In the genomic region with DNA sequence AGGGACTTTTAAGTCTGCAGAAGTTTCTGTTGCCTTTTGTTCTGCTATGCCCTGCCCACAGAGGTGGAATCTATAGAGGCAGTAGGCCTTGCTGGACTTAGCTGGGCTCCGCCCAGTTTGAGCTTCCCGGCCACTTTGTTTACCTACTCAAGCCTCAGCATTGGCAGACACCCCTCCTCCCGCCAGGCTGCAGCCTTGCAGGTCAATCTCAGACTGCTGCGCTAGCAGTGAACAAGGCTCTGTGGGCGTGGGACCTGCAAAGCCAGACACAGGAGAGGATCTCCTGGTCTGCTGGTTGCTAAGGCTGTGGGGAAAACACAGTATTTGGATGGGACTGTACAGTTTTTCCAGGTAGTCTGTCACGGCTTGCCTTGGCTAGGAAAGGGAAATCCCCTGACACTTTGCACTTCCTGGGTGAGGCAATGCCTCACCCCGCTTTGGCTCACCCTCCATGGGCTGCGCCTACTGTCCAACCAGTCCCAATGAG, we compare ENCODE assay signal across 17 cellular contexts. TPM values are rescaled to one million over a fixed set of nuclear protein-coding genes. Genes with fewer than 3 reads are reported as not detected.
DNase-seq lines count a peak whose midpoint lies in the region; ATAC-seq and TF ChIP-seq lines count a peak whose summit lies in the region.
"Had no signal": no experiment of that assay in that cellular context is flagged by ENCODE, and none has a peak within 500 bp of the region (broad histone marks: within the 10 kb centered on the region; RNA-seq: fewer than 3 reads in every experiment).

No MANE protein-coding gene starts in this region.

- CTCF ChIA-PET in Caco-2 (lab: Charles Lee), result interaction anchor here (0.6 kb wide), 1 partner anchor 214 kb away, joined by 3 read pairs; no protein-coding TSS in a partner anchor

- WGBS in endodermal cell (ENCODE audit: insufficient coverage in 1 of 2, insufficient read length in 1 of 2), 2 experiments, result 54 to 57% methylated on average over 6 to 8 of the region's 8 CpGs

- no peak overlapping the region for H3K27ac ChIP-seq in endodermal cell (ENCODE audit: low read depth, low read length)
- H3K27ac ChIP-seq in lower lobe of right lung, result no peak overlapping the region
- H3K27ac ChIP-seq in effector memory CD4-positive, alpha-beta T cell (ENCODE audit: insufficient read depth, low read length, poor library complexity, severe bottlenecking), result no peak overlapping the region
- H3K27ac ChIP-seq: prostate gland, thoracic aorta had no signal

- no TSS peak for BruUV-seq in Caco-2 (replicated peaks; lab: Mats Ljungman, UMichigan)

- no peak for TF ChIP-seq CTCF in Caco-2 (IDR thresholded peaks at IDR 0.05; ENCODE audit: insufficient read depth in 1 of 2, low read depth in 1 of 2, low read length in 1 of 2, severe bottlenecking in 1 of 2, unreplicated experiment in 1 of 2)
- TF ChIP-seq CTCF in LNCaP clone FGC (IDR thresholded peaks at IDR 0.05; ENCODE audit: control insufficient read depth, extremely low read depth, insufficient read depth), result no peak
- TF ChIP-seq CTCF in endodermal cell (conservative IDR thresholded peaks at IDR 0.05), result peak; percentile 25
- TF ChIP-seq CTCF in lower lobe of right lung (IDR thresholded peaks at IDR 0.05), result no peak

- POLR2A ChIA-PET in Caco-2 (lab: Charles Lee), result no interaction called here

- DNase-seq in Caco-2 (peak; percentile 63 to 73), LNCaP clone FGC (ENCODE audit: low read depth) (peak; percentile 38), endodermal cell (peak; percentile 92), lower lobe of right lung (peak; percentile 62), UCSD-AML1 (lab: John Stamatoyannopoulos, UW; ENCODE audit: unreplicated experiment) (no peak), NCI-H2171 treated with DMSO at 0.1 percent for 48 hours (lab: John Stamatoyannopoulos, UW) (no peak), head of caudate nucleus (no peak)
- no peak for DNase-seq in effector memory CD4-positive, alpha-beta T cell
- DNase-seq: activated CD8-positive, alpha-beta memory T cell treated with anti-CD3 and anti-CD28 coated beads, Interleukin-2, amount 50 U/mL, for 48 hours; caudate nucleus; DND-41; midbrain; NCI-H187 had no signal

- peak; percentile 49 to 51 for ATAC-seq in lower lobe of right lung

- H3K4me1 ChIP-seq in Caco-2, result peaks cover 4% of the 10 kb centered on the region; the same call in 1 of the 2 replicates
- no peaks in the 10 kb centered on the region for H3K4me1 ChIP-seq in endodermal cell (ENCODE audit: control insufficient read depth, insufficient read depth, low read length)
- no peaks in the 10 kb centered on the region for H3K4me1 ChIP-seq in lower lobe of right lung
- H3K4me1 ChIP-seq in effector memory CD4-positive, alpha-beta T cell (ENCODE audit: control insufficient read depth, insufficient read depth, low read length, poor library complexity, severe bottlenecking), result no peaks in the 10 kb centered on the region
- H3K4me1 ChIP-seq: HAP-1, prostate gland had no signal

- intact Hi-C loops in Caco-2 (cut with micrococcal nuclease; ENCODE audit: unreplicated experiment), result no loop called here
- intact Hi-C loops in lower lobe of right lung (cut with DNase I), result no loop called here
- intact Hi-C loops in head of caudate nucleus (cut with DNase I), result no loop called here

- H3K36me3 Mint-ChIP-seq in Caco-2 (ENCODE audit: insufficient read depth, unreplicated experiment) (no peaks in the 10 kb centered on the region), endodermal cell (ENCODE audit: low read depth) (no peaks in the 10 kb centered on the region)
- H3K36me3 Mint-ChIP-seq: activated naive CD8-positive, alpha-beta T cell had no signal

- no peaks in the 10 kb centered on the region for H3K9me3 Mint-ChIP-seq in Caco-2 (ENCODE audit: unreplicated experiment)
- H3K9me3 Mint-ChIP-seq in endodermal cell, result peaks cover 8% of the 10 kb centered on the region

- H3K9me3 ChIP-seq in Caco-2, result no peaks in the 10 kb centered on the region
- H3K9me3 ChIP-seq in endodermal cell (ENCODE audit: control insufficient read depth, low read length), result no peaks in the 10 kb centered on the region
- H3K9me3 ChIP-seq in lower lobe of right lung, result no peaks in the 10 kb centered on the region
- no peaks in the 10 kb centered on the region for H3K9me3 ChIP-seq in effector memory CD4-positive, alpha-beta T cell (ENCODE audit: control insufficient read depth, low read length)
- H3K9me3 ChIP-seq: HAP-1, prostate gland, thoracic aorta had no signal

- H3K27ac Mint-ChIP-seq in Caco-2 (ENCODE audit: unreplicated experiment) (peak overlapping the region; percentile 38), endodermal cell (no peak overlapping the region)
- H3K27ac Mint-ChIP-seq: activated naive CD8-positive, alpha-beta T cell had no signal

- H3K4me1 Mint-ChIP-seq in Caco-2 (ENCODE audit: low read depth, unreplicated experiment) (peaks cover 7% of the 10 kb centered on the region), endodermal cell (peaks cover 6% of the 10 kb centered on the region)

- no peaks in the 10 kb centered on the region for H3K27me3 ChIP-seq in Caco-2 (replicated peaks; ENCODE audit: control insufficient read depth, insufficient read depth, low read length)
- no peaks in the 10 kb centered on the region for H3K27me3 ChIP-seq in endodermal cell (ENCODE audit: control insufficient read depth, insufficient read depth, low read length, poor library complexity, severe bottlenecking)
- no peaks in the 10 kb centered on the region for H3K27me3 ChIP-seq in lower lobe of right lung (ENCODE audit: low read depth)
- no peaks in the 10 kb centered on the region for H3K27me3 ChIP-seq in effector memory CD4-positive, alpha-beta T cell (replicated peaks; ENCODE audit: control insufficient read depth, insufficient read depth, low read length, poor library complexity, severe bottlenecking)

- peak overlapping the region; percentile 55 for H3K4me3 Mint-ChIP-seq in Caco-2 (ENCODE audit: unreplicated experiment)
- peak overlapping the region; percentile 34 for H3K4me3 Mint-ChIP-seq in endodermal cell
- H3K4me3 Mint-ChIP-seq: activated naive CD8-positive, alpha-beta T cell had no signal

- H3K4me3 ChIP-seq in Caco-2 (ENCODE audit: low read depth, low read length) (0 out of 2 replicates have a peak overlapping the region, but pooled peaks have one; percentile 18), LNCaP clone FGC (ENCODE audit: low read depth, low read length) (no peak overlapping the region), endodermal cell (ENCODE audit: low read length) (no peak overlapping the region), lower lobe of right lung (no peak overlapping the region)
- no peak overlapping the region for H3K4me3 ChIP-seq in effector memory CD4-positive, alpha-beta T cell (ENCODE audit: insufficient read depth, low read depth, low read length, poor library complexity, severe bottlenecking)
- H3K4me3 ChIP-seq: HAP-1, prostate gland, thoracic aorta had no signal

- no peak overlapping the region for H3K9ac ChIP-seq in endodermal cell (ENCODE audit: extremely low read depth, low read length, poor library complexity, severe bottlenecking)

- H3K36me3 ChIP-seq in Caco-2 (ENCODE audit: control insufficient read depth, insufficient read depth, low read length), result no peaks in the 10 kb centered on the region
- H3K36me3 ChIP-seq in endodermal cell (ENCODE audit: control insufficient read depth, insufficient read depth, low read length), result no peaks in the 10 kb centered on the region
- H3K36me3 ChIP-seq in lower lobe of right lung, result no peaks in the 10 kb centered on the region
- H3K36me3 ChIP-seq in effector memory CD4-positive, alpha-beta T cell (ENCODE audit: control insufficient read depth, insufficient read depth, low read length), result no peaks in the 10 kb centered on the region
- H3K36me3 ChIP-seq: HAP-1, prostate gland, thoracic aorta had no signal

- H3K27me3 Mint-ChIP-seq in Caco-2 (ENCODE audit: insufficient read depth, unreplicated experiment), result no peaks in the 10 kb centered on the region
- peaks cover 8% of the 10 kb centered on the region for H3K27me3 Mint-ChIP-seq in endodermal cell (ENCODE audit: insufficient read depth)

RNA-seq across cellular contexts. Expression of a gene that starts 43.7 kb away (rescaled TPM):
- total RNA-seq in Caco-2 (2022) (57.0 and 58.5 TPM in 2 replicates), endodermal cell (10 to 100 TPM; 51.9 to 65.4 TPM), lower lobe of right lung (31.5 TPM)
- polyA plus RNA-seq in endodermal cell (2013, experiment 1 of 2), result 59.8 TPM
- 58.1 TPM for polyA plus RNA-seq in endodermal cell (2013, experiment 2 of 2)

RNA-seq across cellular contexts. Expression of a gene that starts 43.9 kb away (rescaled TPM):
- 8.0 and 8.4 TPM in 2 replicates for total RNA-seq in Caco-2 (2022)
- 10 to 100 TPM in 1 of 2 donors, 1 to 10 TPM in 1; 9.5 to 10.6 TPM for total RNA-seq in endodermal cell
- polyA plus RNA-seq in endodermal cell (2013, experiment 1 of 2), result 3.7 TPM
- 4.7 TPM for polyA plus RNA-seq in endodermal cell (2013, experiment 2 of 2)
- 15.7 TPM for total RNA-seq in lower lobe of right lung

Comparison
In these comparisons a context has a peak if more than half of its experiments do, and no peak if none do; other contexts are left out.
1. DNase-seq: peak in Caco-2 (2 of 2), LNCaP clone FGC (single experiment), endodermal cell (single experiment) and lower lobe of right lung (single experiment); none in UCSD-AML1 (single experiment), NCI-H2171 treated with DMSO at 0.1 percent for 48 hours (single experiment), head of caudate nucleus (0 of 42) and effector memory CD4-positive, alpha-beta T cell (0 of 3).